15 cellular contexts compared by ENCODE assay signal in genomic region chr11:61976420-61976800, GRCh38. TPM values are rescaled to one million over a fixed set of nuclear protein-coding genes. Genes with fewer than 3 reads are reported as not detected.
DNase-seq lines count a peak whose midpoint lies in the region; ATAC-seq and TF ChIP-seq lines count a peak whose summit lies in the region.
"Had no signal": no experiment of that assay in that cellular context is flagged by ENCODE, and none has a peak within 500 bp of the region (broad histone marks: within the 10 kb centered on the region; RNA-seq: fewer than 3 reads in every experiment).

No MANE protein-coding gene starts in this region.

- no peaks in the 10 kb centered on the region; the same call in 1 of the 2 replicates for H4K20me1 ChIP-seq in BLaER1

- no peak overlapping the region for H3K27ac Mint-ChIP-seq in Caco-2 (ENCODE audit: unreplicated experiment)

- no peak for TF ChIP-seq POLR2A in right lobe of liver (IDR thresholded peaks at IDR 0.05)

- no peaks in the 10 kb centered on the region; the same call in 1 of the 2 replicates for H3K27me3 ChIP-seq in BLaER1
- no peaks in the 10 kb centered on the region for H3K27me3 ChIP-seq in Panc1 (ENCODE audit: control insufficient read depth, insufficient read depth, low read length)
- H3K27me3 ChIP-seq in right lobe of liver = no peaks in the 10 kb centered on the region
- H3K27me3 ChIP-seq in parathyroid adenoma (ENCODE audit: control insufficient read depth, insufficient read depth, low read length) = no peaks in the 10 kb centered on the region
- H3K27me3 ChIP-seq in Caco-2 (replicated peaks; ENCODE audit: control insufficient read depth, insufficient read depth, low read length) = no peaks in the 10 kb centered on the region

- POLR2A ChIA-PET in Panc1 (lab: Charles Lee) = no interaction called here
- POLR2A ChIA-PET in Caco-2 (lab: Charles Lee) = no interaction called here

- no TSS peak for BruUV-seq in Panc1 (replicated peaks; lab: Mats Ljungman, UMichigan)
- no TSS peak for BruUV-seq in Caco-2 (replicated peaks; lab: Mats Ljungman, UMichigan)

- H3K36me3 Mint-ChIP-seq in Caco-2 (ENCODE audit: insufficient read depth, unreplicated experiment) = peaks cover 12% of the 10 kb centered on the region

- H3K4me1 Mint-ChIP-seq in Caco-2 (ENCODE audit: low read depth, unreplicated experiment) = peaks cover 34% of the 10 kb centered on the region

- no peaks in the 10 kb centered on the region for H3K9me3 ChIP-seq in BLaER1
- no peaks in the 10 kb centered on the region for H3K9me3 ChIP-seq in Panc1 (ENCODE audit: control insufficient read depth, insufficient read depth, low read depth, low read length)
- no peaks in the 10 kb centered on the region for H3K9me3 ChIP-seq in right lobe of liver
- no peaks in the 10 kb centered on the region for H3K9me3 ChIP-seq in parathyroid adenoma (ENCODE audit: control insufficient read depth, low read length)
- H3K9me3 ChIP-seq in Caco-2 = no peaks in the 10 kb centered on the region

- H3K27me3 Mint-ChIP-seq in Caco-2 (ENCODE audit: insufficient read depth, unreplicated experiment) = no peaks in the 10 kb centered on the region

- H3K27ac ChIP-seq in BLaER1 = no peak overlapping the region
- H3K27ac ChIP-seq in Panc1 (ENCODE audit: low read length) = 0 out of 2 replicates have a peak overlapping the region, but pooled peaks have one; percentile 13
- H3K27ac ChIP-seq in right lobe of liver = peak overlapping the region; percentile 79 to 93 (median 89)
- H3K27ac ChIP-seq in parathyroid adenoma = peak overlapping the region; percentile 27
- H3K27ac ChIP-seq: PC-9 had no signal

- no peaks in the 10 kb centered on the region for H3K36me3 ChIP-seq in BLaER1
- no peaks in the 10 kb centered on the region for H3K36me3 ChIP-seq in Panc1 (ENCODE audit: control insufficient read depth, insufficient read depth, low read length)
- H3K36me3 ChIP-seq in right lobe of liver = no peaks in the 10 kb centered on the region
- H3K36me3 ChIP-seq in parathyroid adenoma (ENCODE audit: control insufficient read depth, insufficient read depth, low read length) = no peaks in the 10 kb centered on the region
- H3K36me3 ChIP-seq in Caco-2 (ENCODE audit: control insufficient read depth, insufficient read depth, low read length) = no peaks in the 10 kb centered on the region

- peak overlapping the region; percentile 34 for H2AFZ ChIP-seq in parathyroid adenoma
- H2AFZ ChIP-seq: PC-9 had no signal

- intact Hi-C loops in Panc1 (cut with micrococcal nuclease; ENCODE audit: unreplicated experiment) (no loop called here), right lobe of liver (cut with DNase I) (no loop called here), Caco-2 (cut with micrococcal nuclease; ENCODE audit: unreplicated experiment) (no loop called here), cardiac septum (cut with DNase I) (no loop called here)

- H3K9ac ChIP-seq in BLaER1 (no peak overlapping the region), parathyroid adenoma (no peak overlapping the region)

- in situ Hi-C loops in Panc1 (cut with HindIII; ENCODE audit: low pct_unique_long_range_greater_than_20kb, low sequenced_read_pairs) = no loop called here

- no peaks in the 10 kb centered on the region for H3K79me2 ChIP-seq in parathyroid adenoma

- ATAC-seq in Panc1 = no peak
- no peak for ATAC-seq in right lobe of liver
- no peak for ATAC-seq in HG02852 (IDR thresholded peaks at IDR 0.05; ENCODE audit: unreplicated experiment)
- ATAC-seq: Right ventricle myocardium inferior had no signal

- CTCF ChIA-PET in Panc1 (lab: Charles Lee) (no interaction called here), Caco-2 (lab: Charles Lee) (interaction anchor here (0.7 to 1.1 kb wide), 2 partner anchors 37 to 293 kb away, joined by 3 to 4 read pairs; partner anchors contain the start of gene SCGB2A2)

- H3K4me1 ChIP-seq in BLaER1 = peaks cover 50% of the 10 kb centered on the region
- peaks cover 30% of the 10 kb centered on the region for H3K4me1 ChIP-seq in Panc1 (ENCODE audit: control insufficient read depth, insufficient read depth, low read length)
- H3K4me1 ChIP-seq in right lobe of liver = peaks cover 0 to 90% (median 38%) of the 10 kb centered on the region in 4 donors
- peaks cover 24% of the 10 kb centered on the region for H3K4me1 ChIP-seq in parathyroid adenoma
- peaks cover 36% of the 10 kb centered on the region for H3K4me1 ChIP-seq in Caco-2

- no peak overlapping the region for H3K4me3 Mint-ChIP-seq in Caco-2 (ENCODE audit: unreplicated experiment)

- peak overlapping the region; percentile 61 for H3K4me2 ChIP-seq in BLaER1
- no peak overlapping the region for H3K4me2 ChIP-seq in parathyroid adenoma (ENCODE audit: low read length)

- DNase-seq in Panc1 (ENCODE audit: low read depth, low spot score) (no peak), right lobe of liver (no peak), Caco-2 (no peak), GM10266 (ENCODE audit: extremely low spot score) (no peak), cardiac septum (ENCODE audit: low spot score) (no peak)
- DNase-seq: EL, Karpas-422, NCI-H1105 treated with DMSO at 0.1 percent for 48 hours, NCI-H187 treated with DMSO at 0.1 percent for 48 hours, NCI-H446 had no signal

- WGBS in right lobe of liver (ENCODE audit: insufficient coverage, low coverage, low lambda C conversion rate, missing lambda C conversion rate) = 37% methylated on average over 2 of the region's 8 CpGs

- no peaks in the 10 kb centered on the region for H3K9me3 Mint-ChIP-seq in Caco-2 (ENCODE audit: unreplicated experiment)

- TF ChIP-seq CTCF in Panc1 (IDR thresholded peaks at IDR 0.05) (no peak), right lobe of liver (IDR thresholded peaks at IDR 0.05) (peak in 1 of 4 donors; percentile 2), parathyroid adenoma (IDR thresholded peaks at IDR 0.05) (no peak), Caco-2 (IDR thresholded peaks at IDR 0.05; ENCODE audit: insufficient read depth in 1 of 2, low read depth in 1 of 2, low read length in 1 of 2, severe bottlenecking in 1 of 2, unreplicated experiment in 1 of 2) (no peak), GM10266 (IDR thresholded peaks at IDR 0.05; ENCODE audit: control insufficient read depth, insufficient read depth, low read depth, missing control alignments) (no peak)

- H3K4me3 ChIP-seq in BLaER1 (no peak overlapping the region), Panc1 (ENCODE audit: low read depth in 2 of 2, low read length in 2 of 2) (no peak overlapping the region), right lobe of liver (peak overlapping the region; percentile 31 to 60 (median 56)), parathyroid adenoma (ENCODE audit: low read depth, low read length) (no peak overlapping the region), Caco-2 (ENCODE audit: low read depth, low read length) (no peak overlapping the region)
- H3K4me3 ChIP-seq: PC-9 had no signal

RNA-seq across cellular contexts. Expression of gene FTH1, which starts 9.0 kb away (rescaled TPM):
- total RNA-seq in Panc1 (2021; ENCODE audit: unreplicated experiment) (2,322 TPM), right lobe of liver (1,000 to 10,000 TPM; 1,131 to 2,981 (median 2,140) TPM), Caco-2 (2022) (1,282 and 1,565 TPM in 2 replicates), cardiac septum (3,174 TPM)
- polyA plus RNA-seq in Panc1 (2012; ENCODE audit: insufficient read length) = 3,101 TPM

RNA-seq across cellular contexts. Expression of gene BEST1, which starts 26.3 kb away (rescaled TPM):
- 0.13 TPM for total RNA-seq in Panc1 (2021; ENCODE audit: unreplicated experiment)
- polyA plus RNA-seq in Panc1 (2012; ENCODE audit: insufficient read length) = 0.59 TPM
- 1 to 10 TPM in 3 of 6 experiments, under 1 TPM in 3; 0.55 to 2.3 (median 0.91) TPM for total RNA-seq in right lobe of liver
- 4.7 and 6.7 TPM in 2 replicates for total RNA-seq in Caco-2 (2022)
- 1.1 TPM for total RNA-seq in cardiac septum

RNA-seq across cellular contexts. Expression of gene RAB3IL1, which starts 59.0 kb away (rescaled TPM):
- 8.9 TPM for total RNA-seq in Panc1 (2021; ENCODE audit: unreplicated experiment)
- polyA plus RNA-seq in Panc1 (2012; ENCODE audit: insufficient read length) = 17.7 TPM
- total RNA-seq in right lobe of liver = 1 to 10 TPM; 3.2 to 9.1 (median 4.2) TPM
- 8.3 and 10.6 TPM in 2 replicates for total RNA-seq in Caco-2 (2022)
- 9.4 TPM for total RNA-seq in cardiac septum

Comparison
In these comparisons a context has a peak if more than half of its experiments do, and no peak if none do; other contexts are left out.
1. H3K4me3 ChIP-seq: peak in right lobe of liver (3 of 3); none in BLaER1 (single experiment), Panc1 (0 of 2), parathyroid adenoma (single experiment) and Caco-2 (single experiment).